ENCODE assay signal across 11 cellular contexts in the genomic region with DNA sequence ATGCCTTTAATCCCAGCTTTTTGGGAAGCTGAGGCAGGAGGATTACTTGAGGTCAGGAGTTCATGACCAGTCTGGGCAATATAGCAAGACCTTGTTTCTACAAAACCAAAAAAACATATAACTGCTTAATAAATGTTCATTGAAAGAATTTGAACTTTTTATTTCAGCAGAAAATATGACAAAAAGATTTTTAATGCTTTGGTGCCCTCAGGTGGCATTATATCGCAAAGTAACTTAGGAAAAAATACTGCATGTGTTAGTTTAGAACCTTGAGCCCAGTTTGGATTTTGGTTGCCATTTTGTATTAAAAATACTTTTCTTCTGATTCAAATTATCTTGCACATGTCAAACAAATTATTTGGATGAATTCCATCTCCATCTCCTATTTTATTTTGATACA.
A peak's percentile ranks its signal among the peaks of the same experiment; 100 is the strongest.
DNase-seq lines count a peak whose midpoint lies in the region; ATAC-seq, FAIRE-seq and TF ChIP-seq lines count a peak whose summit lies in the region.
"Had no signal": no experiment of that assay in that cellular context is flagged by ENCODE, and none has a peak within 500 bp of the region (broad histone marks: within the 10 kb centered on the region; RNA-seq: fewer than 3 reads in every experiment).

No MANE protein-coding gene starts in this region.

- H3K18ac ChIP-seq in H1 (ENCODE audit: extremely low read depth, low read length): no peak overlapping the region

- H3K9me3 ChIP-seq in H1 (ENCODE audit: insufficient read depth in 2 of 2, low read depth in 1 of 2, low read length in 1 of 2) (no peaks in the 10 kb centered on the region), pancreas (no peaks in the 10 kb centered on the region)

- no peak overlapping the region for H2BK15ac ChIP-seq in H1 (ENCODE audit: low read length)

- H2BK5ac ChIP-seq in H1 (ENCODE audit: low read depth, low read length): no peak overlapping the region

- H4K20me1 ChIP-seq in H1 (replicated peaks in 1 of 2; ENCODE audit: control insufficient read depth in 1 of 2, insufficient read depth in 2 of 2, low read length in 2 of 2): no peaks in the 10 kb centered on the region

- no peak overlapping the region for H2BK120ac ChIP-seq in H1 (replicated peaks; ENCODE audit: low read depth, low read length)

- no peak overlapping the region for H3K4ac ChIP-seq in H1 (replicated peaks; ENCODE audit: insufficient read length, low read depth, low read length)

- no peak for ATAC-seq in activated CD8-positive, alpha-beta T cell treated with anti-CD3 and anti-CD28 coated beads for 36 hours
- no peak for ATAC-seq in activated CD8-positive, alpha-beta T cell treated with anti-CD3 and anti-CD28 coated beads, Interleukin-2, amount 10 ng/mL, durations not matched to agents 7 days and 5 days
- ATAC-seq in pancreas: no peak
- ATAC-seq in HG03469 (IDR thresholded peaks at IDR 0.05; ENCODE audit: unreplicated experiment): no peak
- no peak for ATAC-seq in HG02678 (IDR thresholded peaks at IDR 0.05; ENCODE audit: unreplicated experiment)
- ATAC-seq: esophagus mucosa had no signal

- intact Hi-C loops in activated CD8-positive, alpha-beta T cell treated with anti-CD3 and anti-CD28 coated beads for 36 hours (cut with micrococcal nuclease): no loop called here
- intact Hi-C loops in pancreas (cut with DNase I): no loop called here

- H3K27ac ChIP-seq in H1 (ENCODE audit: low read depth, low read length) (no peak overlapping the region), pancreas (no peak overlapping the region)
- H3K27ac ChIP-seq: parathyroid adenoma had no signal

- POLR2A ChIA-PET in activated CD8-positive, alpha-beta T cell treated with anti-CD3 and anti-CD28 coated beads for 36 hours (lab: Charles Lee): no interaction called here
- POLR2A ChIA-PET in activated CD8-positive, alpha-beta T cell treated with anti-CD3 and anti-CD28 coated beads, Interleukin-2, amount 10 ng/mL, durations not matched to agents 7 days and 5 days (lab: Charles Lee): no interaction called here
- POLR2A ChIA-PET in H1 (lab: Charles Lee; ENCODE audit: partially characterized antibody): no interaction called here

- TF ChIP-seq EP300 in H1 (IDR thresholded peaks at IDR 0.05; ENCODE audit: borderline replicate concordance in 1 of 2, low read depth in 2 of 2, low read length in 2 of 2): no peak

- no peak overlapping the region for H3K4me3 ChIP-seq in H1 (ENCODE audit: extremely low read depth in 1 of 4, insufficient read depth in 2 of 4, low read depth in 3 of 4, low read length in 4 of 4)
- H3K4me3 ChIP-seq in pancreas: no peak overlapping the region

- TF ChIP-seq POLR2A in H1 (IDR thresholded peaks at IDR 0.05; ENCODE audit: control extremely low read depth in 1 of 2, low read depth in 2 of 2, low read length in 2 of 2): no peak

- no peaks in the 10 kb centered on the region for H3K79me1 ChIP-seq in H1 (ENCODE audit: low read depth, low read length)

- no peaks in the 10 kb centered on the region for H3K36me3 Mint-ChIP-seq in activated CD8-positive, alpha-beta T cell treated with anti-CD3 and anti-CD28 coated beads for 36 hours (ENCODE audit: low read depth)
- no peaks in the 10 kb centered on the region for H3K36me3 Mint-ChIP-seq in activated CD8-positive, alpha-beta T cell treated with anti-CD3 and anti-CD28 coated beads, Interleukin-2, amount 10 ng/mL, durations not matched to agents 7 days and 5 days (ENCODE audit: low read depth)

- H3K4me2 ChIP-seq in H1 (ENCODE audit: insufficient read depth in 1 of 2, low read depth in 2 of 2, low read length in 2 of 2): no peak overlapping the region

- TF ChIP-seq CTCF in activated CD8-positive, alpha-beta T cell treated with anti-CD3 and anti-CD28 coated beads for 36 hours (IDR thresholded peaks at IDR 0.05): peak; percentile 45
- TF ChIP-seq CTCF in H1 (IDR thresholded peaks at IDR 0.05; ENCODE audit: control extremely low read depth in 1 of 3, insufficient read depth in 1 of 3, low read depth in 1 of 3, low read length in 3 of 3) (peak in 2 of 3 experiments; percentile 19 to 30; a peak in 2 of 4 replicates), pancreas (IDR thresholded peaks at IDR 0.05) (no peak)

- H3K9ac ChIP-seq in H1 (replicated peaks in 1 of 4; ENCODE audit: extremely low read depth in 1 of 4, low read depth in 3 of 4, low read length in 3 of 4): no peak overlapping the region
- H3K9ac ChIP-seq: parathyroid adenoma had no signal

- peak; percentile 58 to 59 for TF ChIP-seq RAD21 in H1 (IDR thresholded peaks at IDR 0.05 in 1 of 2, conservative IDR thresholded peaks at IDR 0.05 in 1 of 2; ENCODE audit: low read depth in 2 of 2, low read length in 2 of 2)

- H3K23ac ChIP-seq in H1 (ENCODE audit: insufficient read length): no peak overlapping the region

- no peak overlapping the region for H3K27ac Mint-ChIP-seq in activated CD8-positive, alpha-beta T cell treated with anti-CD3 and anti-CD28 coated beads for 36 hours
- H3K27ac Mint-ChIP-seq in activated CD8-positive, alpha-beta T cell treated with anti-CD3 and anti-CD28 coated beads, Interleukin-2, amount 10 ng/mL, durations not matched to agents 7 days and 5 days: no peak overlapping the region

- H3K27me3 ChIP-seq in H1 (replicated peaks in 1 of 4; ENCODE audit: control insufficient read depth in 3 of 4, extremely low read depth in 1 of 4, insufficient read depth in 3 of 4, low read length in 3 of 4) (no peaks in the 10 kb centered on the region), pancreas (no peaks in the 10 kb centered on the region)

- H3K14ac ChIP-seq in H1 (ENCODE audit: insufficient read length): no peak overlapping the region

- no peak for FAIRE-seq in H1 (lab: Jason Lieb, UNC)
- FAIRE-seq in pancreas (lab: Jason Lieb, UNC): no peak

- H2AK5ac ChIP-seq in H1 (ENCODE audit: low read depth, low read length): no peak overlapping the region

- H2AFZ ChIP-seq in H1 (ENCODE audit: low read length): no peak overlapping the region
- H2AFZ ChIP-seq: parathyroid adenoma had no signal

- H4K8ac ChIP-seq in H1 (ENCODE audit: extremely low read depth, insufficient read depth, low read length): no peak overlapping the region

- no peaks in the 10 kb centered on the region for H3K9me3 Mint-ChIP-seq in activated CD8-positive, alpha-beta T cell treated with anti-CD3 and anti-CD28 coated beads for 36 hours
- no peaks in the 10 kb centered on the region for H3K9me3 Mint-ChIP-seq in activated CD8-positive, alpha-beta T cell treated with anti-CD3 and anti-CD28 coated beads, Interleukin-2, amount 10 ng/mL, durations not matched to agents 7 days and 5 days (ENCODE audit: insufficient read depth)

- H3K79me2 ChIP-seq in H1 (ENCODE audit: control insufficient read depth in 1 of 2, insufficient read depth in 2 of 2, low read length in 2 of 2): no peaks in the 10 kb centered on the region
- H3K79me2 ChIP-seq: parathyroid adenoma had no signal

- H2BK20ac ChIP-seq in H1 (ENCODE audit: low read length): no peak overlapping the region

- H3K36me3 ChIP-seq in H1 (ENCODE audit: control insufficient read depth in 2 of 4, insufficient read depth in 4 of 4, low read length in 3 of 4) (no peaks in the 10 kb centered on the region), pancreas (no peaks in the 10 kb centered on the region)

- H4K5ac ChIP-seq in H1 (ENCODE audit: insufficient read length, low read depth, low read length): no peak overlapping the region

- no peak overlapping the region for H3K4me3 Mint-ChIP-seq in activated CD8-positive, alpha-beta T cell treated with anti-CD3 and anti-CD28 coated beads for 36 hours
- H3K4me3 Mint-ChIP-seq in activated CD8-positive, alpha-beta T cell treated with anti-CD3 and anti-CD28 coated beads, Interleukin-2, amount 10 ng/mL, durations not matched to agents 7 days and 5 days: no peak overlapping the region

- no peak for DNase-seq in activated CD8-positive, alpha-beta T cell treated with anti-CD3 and anti-CD28 coated beads for 36 hours
- no peak for DNase-seq in activated CD8-positive, alpha-beta T cell treated with anti-CD3 and anti-CD28 coated beads, Interleukin-2, amount 10 ng/mL, durations not matched to agents 7 days and 5 days
- peak; percentile 19 for DNase-seq in NCI-H69 (lab: John Stamatoyannopoulos, UW)
- no peak for DNase-seq in H1 (ENCODE audit: low read depth in 1 of 2, low spot score in 2 of 2)
- DNase-seq in stromal cell of bone marrow (ENCODE audit: low read depth): peak; percentile 7
- DNase-seq in pancreas: no peak
- DNase-seq: Right ventricle myocardium superior had no signal

- 82% methylated on average over 1 of the region's 1 CpG; no CpG with 5 or more reads in 1 of the 2 experiments for WGBS in H1 (ENCODE audit: extremely low coverage in 1 of 2, insufficient coverage in 1 of 2, insufficient read length in 1 of 2, insufficient replicate concordance in 2 of 2, low coverage in 1 of 2, low lambda C conversion rate in 2 of 2, missing lambda C conversion rate in 1 of 2), 2 experiments
- 86% methylated on average over 1 of the region's 1 CpG for WGBS in pancreas, 2 donors

- H3K4me1 Mint-ChIP-seq in activated CD8-positive, alpha-beta T cell treated with anti-CD3 and anti-CD28 coated beads for 36 hours (ENCODE audit: low read depth): peaks cover 3% of the 10 kb centered on the region
- no peaks in the 10 kb centered on the region for H3K4me1 Mint-ChIP-seq in activated CD8-positive, alpha-beta T cell treated with anti-CD3 and anti-CD28 coated beads, Interleukin-2, amount 10 ng/mL, durations not matched to agents 7 days and 5 days (ENCODE audit: low read depth)

- no peak overlapping the region for H4K91ac ChIP-seq in H1 (replicated peaks; ENCODE audit: insufficient read length, low read length)

- no peak overlapping the region for H3K56ac ChIP-seq in H1 (replicated peaks; ENCODE audit: insufficient read length, low read depth, low read length)

- CTCF ChIA-PET in activated CD8-positive, alpha-beta T cell treated with anti-CD3 and anti-CD28 coated beads for 36 hours (lab: Charles Lee): interaction anchor here (2.0 kb wide), 1 partner anchor 377 kb away, joined by 8 read pairs; no protein-coding TSS in a partner anchor
- CTCF ChIA-PET in activated CD8-positive, alpha-beta T cell treated with anti-CD3 and anti-CD28 coated beads, Interleukin-2, amount 10 ng/mL, durations not matched to agents 7 days and 5 days (lab: Charles Lee): interaction anchor here (1.4 kb wide), 1 partner anchor 139 kb away, joined by 3 read pairs; no protein-coding TSS in a partner anchor
- CTCF ChIA-PET in H1 (lab: Charles Lee; ENCODE audit: partially characterized antibody): interaction anchor here (0.6 to 1.8 kb wide), 9 partner anchors 9 to 376 kb away, joined by 3 to 9 read pairs (median 3); no protein-coding TSS in a partner anchor

- H3K23me2 ChIP-seq in H1 (ENCODE audit: low read depth, low read length): no peaks in the 10 kb centered on the region

- H2BK12ac ChIP-seq in H1 (ENCODE audit: low read depth, low read length): no peak overlapping the region

- peaks cover 3% of the 10 kb centered on the region for H3K27me3 Mint-ChIP-seq in activated CD8-positive, alpha-beta T cell treated with anti-CD3 and anti-CD28 coated beads for 36 hours
- H3K27me3 Mint-ChIP-seq in activated CD8-positive, alpha-beta T cell treated with anti-CD3 and anti-CD28 coated beads, Interleukin-2, amount 10 ng/mL, durations not matched to agents 7 days and 5 days (ENCODE audit: low read depth): peaks cover 7% of the 10 kb centered on the region

- no peaks in the 10 kb centered on the region for H3K4me1 ChIP-seq in H1 (replicated peaks in 1 of 4; ENCODE audit: control insufficient read depth in 3 of 4, insufficient read depth in 4 of 4, low read length in 3 of 4)
- H3K4me1 ChIP-seq in pancreas: no peaks in the 10 kb centered on the region
- H3K4me1 ChIP-seq: parathyroid adenoma had no signal

Comparison
In these comparisons a context has a peak if more than half of its experiments do, and no peak if none do; other contexts are left out.
1. DNase-seq: peak in NCI-H69 (single experiment) and stromal cell of bone marrow (single experiment); none in activated CD8-positive, alpha-beta T cell treated with anti-CD3 and anti-CD28 coated beads for 36 hours (single experiment), activated CD8-positive, alpha-beta T cell treated with anti-CD3 and anti-CD28 coated beads, Interleukin-2, amount 10 ng/mL, durations not matched to agents 7 days and 5 days (single experiment), H1 (0 of 2) and pancreas (0 of 6).
2. CTCF ChIP-seq: peak in activated CD8-positive, alpha-beta T cell treated with anti-CD3 and anti-CD28 coated beads for 36 hours (single experiment) and H1 (2 of 3); none in pancreas (0 of 4).